ENCODE assay signal across 1 cellular context in the genomic region with DNA sequence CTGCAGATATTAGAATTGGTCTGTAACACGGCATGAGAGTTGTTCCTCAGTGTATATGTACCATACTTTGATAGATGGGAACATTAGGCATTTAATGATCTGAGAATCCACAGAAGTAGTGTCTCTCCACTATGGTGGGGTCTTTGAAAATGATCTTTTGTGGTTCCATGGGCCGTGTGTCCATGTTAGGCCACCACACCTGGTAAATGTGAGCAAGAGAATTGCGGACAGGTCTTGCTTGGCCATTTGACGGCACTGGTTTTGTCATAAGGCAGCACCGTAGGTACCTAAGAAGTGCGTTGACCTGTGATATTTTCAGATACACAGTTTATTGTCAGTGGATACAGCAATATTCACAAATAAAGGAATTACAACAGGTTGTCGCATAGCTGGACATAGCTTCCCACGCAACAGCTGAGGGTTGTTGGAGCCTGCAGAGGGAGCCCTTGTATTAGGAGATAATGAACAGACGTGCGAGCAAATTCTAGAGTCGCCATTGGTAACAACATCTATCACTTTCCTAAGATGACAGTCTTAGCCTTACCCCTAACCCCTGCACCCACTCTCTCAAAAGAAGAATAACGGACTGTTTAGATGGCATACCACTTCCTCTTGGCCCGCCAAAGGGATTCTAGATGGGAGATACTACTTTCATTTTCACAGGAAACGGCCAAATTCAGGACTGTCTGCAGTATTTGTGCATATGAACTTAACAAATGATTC.
A peak's percentile ranks its signal among the peaks of the same experiment; 100 is the strongest.
TF ChIP-seq lines count a peak whose summit lies in the region.

No MANE protein-coding gene starts in this region.

TF ChIP-seq in HepG2, 621 proteins besides CTCF, POLR2A, EP300 and RAD21 (continued from another document):
- TF ChIP-seq, protein P1, sequence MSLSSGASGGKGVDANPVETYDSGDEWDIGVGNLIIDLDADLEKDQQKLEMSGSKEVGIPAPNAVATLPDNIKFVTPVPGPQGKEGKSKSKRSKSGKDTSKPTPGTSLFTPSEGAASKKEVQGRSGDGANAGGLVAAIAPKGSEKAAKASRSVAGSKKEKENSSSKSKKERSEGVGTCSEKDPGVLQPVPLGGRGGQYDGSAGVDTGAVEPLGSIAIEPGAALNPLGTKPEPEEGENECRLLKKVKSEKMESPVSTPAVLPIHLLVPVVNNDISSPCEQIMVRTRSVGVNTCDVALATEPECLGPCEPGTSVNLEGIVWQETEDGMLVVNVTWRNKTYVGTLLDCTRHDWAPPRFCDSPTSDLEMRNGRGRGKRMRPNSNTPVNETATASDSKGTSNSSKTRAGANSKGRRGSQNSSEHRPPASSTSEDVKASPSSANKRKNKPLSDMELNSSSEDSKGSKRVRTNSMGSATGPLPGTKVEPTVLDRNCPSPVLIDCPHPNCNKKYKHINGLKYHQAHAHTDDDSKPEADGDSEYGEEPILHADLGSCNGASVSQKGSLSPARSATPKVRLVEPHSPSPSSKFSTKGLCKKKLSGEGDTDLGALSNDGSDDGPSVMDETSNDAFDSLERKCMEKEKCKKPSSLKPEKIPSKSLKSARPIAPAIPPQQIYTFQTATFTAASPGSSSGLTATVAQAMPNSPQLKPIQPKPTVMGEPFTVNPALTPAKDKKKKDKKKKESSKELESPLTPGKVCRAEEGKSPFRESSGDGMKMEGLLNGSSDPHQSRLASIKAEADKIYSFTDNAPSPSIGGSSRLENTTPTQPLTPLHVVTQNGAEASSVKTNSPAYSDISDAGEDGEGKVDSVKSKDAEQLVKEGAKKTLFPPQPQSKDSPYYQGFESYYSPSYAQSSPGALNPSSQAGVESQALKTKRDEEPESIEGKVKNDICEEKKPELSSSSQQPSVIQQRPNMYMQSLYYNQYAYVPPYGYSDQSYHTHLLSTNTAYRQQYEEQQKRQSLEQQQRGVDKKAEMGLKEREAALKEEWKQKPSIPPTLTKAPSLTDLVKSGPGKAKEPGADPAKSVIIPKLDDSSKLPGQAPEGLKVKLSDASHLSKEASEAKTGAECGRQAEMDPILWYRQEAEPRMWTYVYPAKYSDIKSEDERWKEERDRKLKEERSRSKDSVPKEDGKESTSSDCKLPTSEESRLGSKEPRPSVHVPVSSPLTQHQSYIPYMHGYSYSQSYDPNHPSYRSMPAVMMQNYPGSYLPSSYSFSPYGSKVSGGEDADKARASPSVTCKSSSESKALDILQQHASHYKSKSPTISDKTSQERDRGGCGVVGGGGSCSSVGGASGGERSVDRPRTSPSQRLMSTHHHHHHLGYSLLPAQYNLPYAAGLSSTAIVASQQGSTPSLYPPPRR (CRISPR knock-in tag; IDR thresholded peaks at IDR 0.05; ENCODE audit: borderline replicate concordance), result no peak
- TF ChIP-seq SAP130 (CRISPR knock-in tag; IDR thresholded peaks at IDR 0.05; ENCODE audit: low read depth) (no peak), ZNF607 (CRISPR knock-in tag; IDR thresholded peaks at IDR 0.05; ENCODE audit: borderline replicate concordance) (no peak), THAP11 (CRISPR knock-in tag; IDR thresholded peaks at IDR 0.05) (0 out of 2 replicates have a peak, but pooled peaks have one; percentile 16), ZMYM4 (CRISPR knock-in tag; IDR thresholded peaks at IDR 0.05) (peak; percentile 37; the same call in 1 of the 2 replicates), NR2F2 (IDR thresholded peaks at IDR 0.05; ENCODE audit: borderline replicate concordance, low read depth) (no peak), NPAS2 (CRISPR knock-in tag; IDR thresholded peaks at IDR 0.05; ENCODE audit: borderline replicate concordance) (no peak), SMC3 (IDR thresholded peaks at IDR 0.05; ENCODE audit: low read length) (peak; percentile 98), ZNF761 (CRISPR knock-in tag; conservative IDR thresholded peaks at IDR 0.05) (no peak), MZF1 (CRISPR knock-in tag; IDR thresholded peaks at IDR 0.05; ENCODE audit: borderline replicate concordance) (no peak), RBM39 (IDR thresholded peaks at IDR 0.05; ENCODE audit: low read depth, low read length, poor library complexity, severe bottlenecking) (no peak), ZNF256 (CRISPR knock-in tag; conservative IDR thresholded peaks at IDR 0.05) (no peak), ZSCAN21 (CRISPR knock-in tag; IDR thresholded peaks at IDR 0.05; ENCODE audit: borderline replicate concordance) (no peak), IRX3 (CRISPR knock-in tag; IDR thresholded peaks at IDR 0.05; ENCODE audit: borderline replicate concordance, low read depth) (no peak), SPEN (CRISPR knock-in tag; IDR thresholded peaks at IDR 0.05; ENCODE audit: low read depth) (no peak), SRF (IDR thresholded peaks at IDR 0.05; ENCODE audit: low read depth, low read length) (no peak), ZNF510 (CRISPR knock-in tag; IDR thresholded peaks at IDR 0.05; ENCODE audit: low read depth) (no peak), ZNF547 (CRISPR knock-in tag; IDR thresholded peaks at IDR 0.05) (no peak), JARID2 (CRISPR knock-in tag; IDR thresholded peaks at IDR 0.05; ENCODE audit: insufficient replicate concordance) (no peak), RBAK (CRISPR knock-in tag; IDR thresholded peaks at IDR 0.05) (no peak), RBM22 (optimal IDR thresholded peaks at IDR 0.05; ENCODE audit: low read length) (no peak), XRCC5 (optimal IDR thresholded peaks at IDR 0.05; ENCODE audit: low read length) (no peak), ARHGAP35 (CRISPR knock-in tag; IDR thresholded peaks at IDR 0.05; ENCODE audit: borderline replicate concordance) (no peak), YY1 (IDR thresholded peaks at IDR 0.05; ENCODE audit: insufficient read depth, insufficient replicate concordance, low read depth, low read length) (peak; percentile 23), ZNF468 (CRISPR knock-in tag; IDR thresholded peaks at IDR 0.05) (no peak)
- TF ChIP-seq, protein P2, sequence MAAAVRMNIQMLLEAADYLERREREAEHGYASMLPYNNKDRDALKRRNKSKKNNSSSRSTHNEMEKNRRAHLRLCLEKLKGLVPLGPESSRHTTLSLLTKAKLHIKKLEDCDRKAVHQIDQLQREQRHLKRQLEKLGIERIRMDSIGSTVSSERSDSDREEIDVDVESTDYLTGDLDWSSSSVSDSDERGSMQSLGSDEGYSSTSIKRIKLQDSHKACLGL (CRISPR knock-in tag; IDR thresholded peaks at IDR 0.05), result no peak
- TF ChIP-seq, protein P3, sequence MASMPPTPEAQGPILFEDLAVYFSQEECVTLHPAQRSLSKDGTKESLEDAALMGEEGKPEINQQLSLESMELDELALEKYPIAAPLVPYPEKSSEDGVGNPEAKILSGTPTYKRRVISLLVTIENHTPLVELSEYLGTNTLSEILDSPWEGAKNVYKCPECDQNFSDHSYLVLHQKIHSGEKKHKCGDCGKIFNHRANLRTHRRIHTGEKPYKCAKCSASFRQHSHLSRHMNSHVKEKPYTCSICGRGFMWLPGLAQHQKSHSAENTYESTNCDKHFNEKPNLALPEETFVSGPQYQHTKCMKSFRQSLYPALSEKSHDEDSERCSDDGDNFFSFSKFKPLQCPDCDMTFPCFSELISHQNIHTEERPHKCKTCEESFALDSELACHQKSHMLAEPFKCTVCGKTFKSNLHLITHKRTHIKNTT (CRISPR knock-in tag; IDR thresholded peaks at IDR 0.05), result no peak
- TF ChIP-seq, protein P4, sequence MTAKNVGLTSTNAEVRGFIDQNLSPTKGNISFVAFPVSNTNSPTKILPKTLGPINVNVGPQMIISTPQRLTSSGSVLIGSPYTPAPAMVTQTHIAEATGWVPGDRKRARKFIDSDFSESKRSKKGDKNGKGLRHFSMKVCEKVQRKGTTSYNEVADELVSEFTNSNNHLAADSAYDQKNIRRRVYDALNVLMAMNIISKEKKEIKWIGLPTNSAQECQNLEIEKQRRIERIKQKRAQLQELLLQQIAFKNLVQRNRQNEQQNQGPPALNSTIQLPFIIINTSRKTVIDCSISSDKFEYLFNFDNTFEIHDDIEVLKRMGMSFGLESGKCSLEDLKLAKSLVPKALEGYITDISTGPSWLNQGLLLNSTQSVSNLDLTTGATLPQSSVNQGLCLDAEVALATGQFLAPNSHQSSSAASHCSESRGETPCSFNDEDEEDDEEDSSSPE (CRISPR knock-in tag; IDR thresholded peaks at IDR 0.05), result no peak
- TF ChIP-seq, protein P5, sequence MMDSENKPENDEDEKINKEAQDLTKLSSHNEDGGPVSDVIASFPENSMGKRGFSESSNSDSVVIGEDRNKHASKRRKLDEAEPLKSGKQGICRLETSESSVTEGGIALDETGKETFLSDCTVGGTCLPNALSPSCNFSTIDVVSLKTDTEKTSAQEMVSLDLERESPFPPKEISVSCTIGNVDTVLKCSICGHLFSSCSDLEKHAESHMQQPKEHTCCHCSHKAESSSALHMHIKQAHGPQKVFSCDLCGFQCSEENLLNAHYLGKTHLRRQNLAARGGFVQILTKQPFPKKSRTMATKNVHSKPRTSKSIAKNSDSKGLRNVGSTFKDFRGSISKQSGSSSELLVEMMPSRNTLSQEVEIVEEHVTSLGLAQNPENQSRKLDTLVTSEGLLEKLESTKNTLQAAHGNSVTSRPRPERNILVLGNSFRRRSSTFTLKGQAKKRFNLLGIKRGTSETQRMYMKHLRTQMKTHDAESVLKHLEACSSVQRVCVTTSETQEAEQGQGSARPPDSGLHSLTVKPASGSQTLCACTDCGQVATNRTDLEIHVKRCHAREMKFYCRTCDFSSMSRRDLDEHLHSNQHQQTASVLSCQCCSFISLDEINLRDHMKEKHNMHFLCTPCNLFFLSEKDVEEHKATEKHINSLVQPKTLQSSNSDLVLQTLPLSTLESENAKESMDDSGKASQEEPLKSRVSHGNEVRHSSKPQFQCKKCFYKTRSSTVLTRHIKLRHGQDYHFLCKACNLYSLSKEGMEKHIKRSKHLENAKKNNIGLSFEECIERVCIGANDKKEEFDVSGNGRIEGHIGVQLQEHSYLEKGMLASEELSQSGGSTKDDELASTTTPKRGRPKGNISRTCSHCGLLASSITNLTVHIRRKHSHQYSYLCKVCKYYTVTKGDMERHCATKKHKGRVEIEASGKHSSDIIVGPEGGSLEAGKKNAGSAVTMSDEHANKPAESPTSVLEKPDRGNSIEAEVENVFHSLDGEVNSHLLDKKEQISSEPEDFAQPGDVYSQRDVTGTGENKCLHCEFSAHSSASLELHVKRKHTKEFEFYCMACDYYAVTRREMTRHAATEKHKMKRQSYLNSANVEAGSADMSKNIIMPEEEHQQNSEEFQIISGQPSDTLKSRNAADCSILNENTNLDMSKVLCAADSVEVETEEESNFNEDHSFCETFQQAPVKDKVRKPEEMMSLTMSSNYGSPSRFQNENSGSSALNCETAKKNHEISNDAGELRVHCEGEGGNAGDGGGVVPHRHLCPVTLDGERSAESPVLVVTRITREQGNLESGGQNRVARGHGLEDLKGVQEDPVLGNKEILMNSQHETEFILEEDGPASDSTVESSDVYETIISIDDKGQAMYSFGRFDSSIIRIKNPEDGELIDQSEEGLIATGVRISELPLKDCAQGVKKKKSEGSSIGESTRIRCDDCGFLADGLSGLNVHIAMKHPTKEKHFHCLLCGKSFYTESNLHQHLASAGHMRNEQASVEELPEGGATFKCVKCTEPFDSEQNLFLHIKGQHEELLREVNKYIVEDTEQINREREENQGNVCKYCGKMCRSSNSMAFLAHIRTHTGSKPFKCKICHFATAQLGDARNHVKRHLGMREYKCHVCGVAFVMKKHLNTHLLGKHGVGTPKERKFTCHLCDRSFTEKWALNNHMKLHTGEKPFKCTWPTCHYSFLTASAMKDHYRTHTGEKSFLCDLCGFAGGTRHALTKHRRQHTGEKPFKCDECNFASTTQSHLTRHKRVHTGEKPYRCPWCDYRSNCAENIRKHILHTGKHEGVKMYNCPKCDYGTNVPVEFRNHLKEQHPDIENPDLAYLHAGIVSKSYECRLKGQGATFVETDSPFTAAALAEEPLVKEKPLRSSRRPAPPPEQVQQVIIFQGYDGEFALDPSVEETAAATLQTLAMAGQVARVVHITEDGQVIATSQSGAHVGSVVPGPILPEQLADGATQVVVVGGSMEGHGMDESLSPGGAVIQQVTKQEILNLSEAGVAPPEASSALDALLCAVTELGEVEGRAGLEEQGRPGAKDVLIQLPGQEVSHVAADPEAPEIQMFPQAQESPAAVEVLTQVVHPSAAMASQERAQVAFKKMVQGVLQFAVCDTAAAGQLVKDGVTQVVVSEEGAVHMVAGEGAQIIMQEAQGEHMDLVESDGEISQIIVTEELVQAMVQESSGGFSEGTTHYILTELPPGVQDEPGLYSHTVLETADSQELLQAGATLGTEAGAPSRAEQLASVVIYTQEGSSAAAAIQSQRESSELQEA (CRISPR knock-in tag; IDR thresholded peaks at IDR 0.05; ENCODE audit: not compliant biosample characterization), result no peak
- TF ChIP-seq, protein P6, sequence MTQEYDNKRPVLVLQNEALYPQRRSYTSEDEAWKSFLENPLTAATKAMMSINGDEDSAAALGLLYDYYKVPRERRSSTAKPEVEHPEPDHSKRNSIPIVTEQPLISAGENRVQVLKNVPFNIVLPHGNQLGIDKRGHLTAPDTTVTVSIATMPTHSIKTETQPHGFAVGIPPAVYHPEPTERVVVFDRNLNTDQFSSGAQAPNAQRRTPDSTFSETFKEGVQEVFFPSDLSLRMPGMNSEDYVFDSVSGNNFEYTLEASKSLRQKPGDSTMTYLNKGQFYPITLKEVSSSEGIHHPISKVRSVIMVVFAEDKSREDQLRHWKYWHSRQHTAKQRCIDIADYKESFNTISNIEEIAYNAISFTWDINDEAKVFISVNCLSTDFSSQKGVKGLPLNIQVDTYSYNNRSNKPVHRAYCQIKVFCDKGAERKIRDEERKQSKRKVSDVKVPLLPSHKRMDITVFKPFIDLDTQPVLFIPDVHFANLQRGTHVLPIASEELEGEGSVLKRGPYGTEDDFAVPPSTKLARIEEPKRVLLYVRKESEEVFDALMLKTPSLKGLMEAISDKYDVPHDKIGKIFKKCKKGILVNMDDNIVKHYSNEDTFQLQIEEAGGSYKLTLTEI (CRISPR knock-in tag; conservative IDR thresholded peaks at IDR 0.05), result no peak
